8 cellular contexts compared by ENCODE assay signal in genomic region chr1:165592945-165593823, GRCh38. TPM values are rescaled to one million over a fixed set of nuclear protein-coding genes. Genes with fewer than 3 reads are reported as not detected.
A peak's percentile ranks its signal among the peaks of the same experiment; 100 is the strongest.
DNase-seq lines count a peak whose midpoint lies in the region; ATAC-seq and FAIRE-seq lines count a peak whose summit lies in the region.

No MANE protein-coding gene starts in this region.

- FAIRE-seq in endometrium (lab: Jason Lieb, UNC), result peak; percentile 93

- ATAC-seq in GM18858 (IDR thresholded peaks at IDR 0.05; ENCODE audit: unreplicated experiment), result no peak

- DNase-seq in GM04503 (ENCODE audit: low read depth) (peak; percentile 27), HPDE6-E6E7 (ENCODE audit: extremely low spot score) (peak; percentile 45), NOMO-1 treated with DMSO at 0.1 percent for 48 hours (lab: John Stamatoyannopoulos, UW; ENCODE audit: unreplicated experiment) (peak; percentile 57), myocyte (ENCODE audit: low read depth) (peak; percentile 81)
- DNase-seq in activated CD8-positive, alpha-beta memory T cell treated with anti-CD3 and anti-CD28 coated beads for 48 hours (ENCODE audit: low read depth in 2 of 3, low spot score in 2 of 3), result peak; percentile 27 to 76 (median 71)
- peak; percentile 61 for DNase-seq in stimulated activated CD8-positive, alpha-beta memory T cell treated with anti-CD3 and anti-CD28 coated beads, Interleukin-7, amount 100 ng/mL, for 24 hours (ENCODE audit: low read depth)

RNA-seq across cellular contexts. Expression of gene MGST3, which starts 37.9 kb away (rescaled TPM):
- 60.4 and 103 TPM in 2 replicates for total RNA-seq in myocyte
- 186 TPM for polyA plus RNA-seq in myocyte (2012)

RNA-seq across cellular contexts. Expression of gene LRRC52, which starts 49.4 kb away (rescaled TPM):
- total RNA-seq in myocyte, result not detected in 2 replicates
- polyA plus RNA-seq in myocyte (2012), result not detected

Comparison
In these comparisons a context has a peak if more than half of its experiments do, and no peak if none do; other contexts are left out.
1. DNase-seq: peak in every context shown above with its lines; median percentile 81 in myocyte; 71 in activated CD8-positive, alpha-beta memory T cell treated with anti-CD3 and anti-CD28 coated beads for 48 hours; 61 in stimulated activated CD8-positive, alpha-beta memory T cell treated with anti-CD3 and anti-CD28 coated beads, Interleukin-7, amount 100 ng/mL, for 24 hours; 57 in NOMO-1 treated with DMSO at 0.1 percent for 48 hours; 45 in HPDE6-E6E7; 27 in GM04503.